In the genomic region with DNA sequence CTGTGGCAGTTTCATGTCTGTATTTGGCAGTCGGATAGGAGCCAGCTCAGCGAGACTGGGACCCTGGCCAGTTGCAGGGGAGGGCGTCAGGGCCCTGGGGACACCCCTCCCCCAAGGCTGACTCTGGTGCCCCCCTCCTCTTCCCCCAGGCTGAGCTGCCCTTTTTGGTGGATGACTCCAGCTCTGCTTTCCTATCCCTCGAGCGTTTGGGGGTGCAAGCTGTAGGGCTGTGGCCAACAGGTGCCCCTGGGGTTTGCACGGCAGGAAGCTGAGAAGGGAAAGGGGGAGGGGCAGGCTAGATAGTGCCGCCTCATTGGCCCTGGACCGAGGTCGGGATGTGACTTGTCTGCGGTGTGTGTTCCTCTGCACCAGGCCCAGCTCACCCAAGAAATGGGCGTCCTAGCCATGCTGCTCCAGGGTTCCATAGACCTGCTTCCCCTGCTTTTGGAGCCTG, we compare ENCODE assay signal across 12 cellular contexts. TPM values are rescaled to one million over a fixed set of nuclear protein-coding genes. Genes with fewer than 3 reads are reported as not detected.
DNase-seq lines count a peak whose midpoint lies in the region; ATAC-seq and TF ChIP-seq lines count a peak whose summit lies in the region.
"Had no signal": no experiment of that assay in that cellular context is flagged by ENCODE, and none has a peak within 500 bp of the region (broad histone marks: within the 10 kb centered on the region; RNA-seq: fewer than 3 reads in every experiment).

No MANE protein-coding gene starts in this region.

- WGBS in aorta, 2 donors = 2 to 5% methylated on average over 11 of the region's 11 CpGs

- H3K9me3 ChIP-seq in ascending aorta (no peaks in the 10 kb centered on the region), aorta (ENCODE audit: control insufficient read depth, low read length) (no peaks in the 10 kb centered on the region)

- intact Hi-C loops in Right ventricle myocardium inferior (cut with DNase I) = loop anchor here (1.0 to 5.0 kb wide), 3 partner anchors 20 to 59 kb away; partner anchors contain the start of gene GMPPA
- intact Hi-C loops in cardiac septum (cut with DNase I) = loop anchor here (2.0 kb wide), 2 partner anchors 26 to 38 kb away; partner anchors contain the start of genes GMPPA and SPEG
- intact Hi-C loops in ascending aorta (cut with DNase I) = loop anchor here (2.0 kb wide), 2 partner anchors 16 to 30 kb away; no protein-coding TSS in a partner anchor
- intact Hi-C loops in aorta (cut with DNase I) = loop anchor here (5.0 kb wide), 1 partner anchor 36 kb away; the partner anchor contains the start of gene GMPPA (in 2 of the 2)

- H3K4me1 ChIP-seq in ascending aorta (peaks cover 35 to 63% of the 10 kb centered on the region in 2 donors), aorta (ENCODE audit: control insufficient read depth in 1 of 2, insufficient read depth in 2 of 2, low read length in 2 of 2) (peaks cover 0 to 3% of the 10 kb centered on the region in 2 donors)

- H3K27me3 ChIP-seq in ascending aorta (no peaks in the 10 kb centered on the region), aorta (ENCODE audit: control insufficient read depth in 1 of 2, insufficient read depth in 2 of 2, low read length in 1 of 2) (no peaks in the 10 kb centered on the region)

- TF ChIP-seq CTCF in ascending aorta (IDR thresholded peaks at IDR 0.05) = no peak

- ATAC-seq in Right ventricle myocardium inferior (peak; percentile 56), aorta (ENCODE audit: low FRiP score) (peak; percentile 78), GM21619 (IDR thresholded peaks at IDR 0.05; ENCODE audit: unreplicated experiment) (no peak)

- H3K27ac ChIP-seq in ascending aorta (peak overlapping the region; percentile 91 to 94), aorta (ENCODE audit: low read depth in 1 of 2, low read length in 2 of 2) (peak overlapping the region; percentile 65 to 76)
- H3K27ac ChIP-seq: C4-2B, KMS-11 had no signal

- DNase-seq in Right ventricle myocardium inferior (ENCODE audit: missing footprints) (peak; percentile 35), cardiac septum (ENCODE audit: low spot score) (no peak), ascending aorta (ENCODE audit: low spot score in 2 of 2) (peak; percentile 46 to 89), left kidney (ENCODE audit: low read depth, low spot score) (peak; percentile 49), aorta (peak; percentile 78 to 93), NCI-H128 (lab: John Stamatoyannopoulos, UW; ENCODE audit: unreplicated experiment) (no peak), SKM-1 (lab: John Stamatoyannopoulos, UW; ENCODE audit: unreplicated experiment) (no peak)
- DNase-seq: activated T-cell treated with anti-CD3 and anti-CD28 coated beads, Interleukin-2, amount 50 U/mL, for 1 hour; stimulated activated CD4-positive, alpha-beta T cell treated with anti-CD3 and anti-CD28 coated beads, Interleukin-4, amount 100 ng/mL, for 4 hours had no signal

- H3K4me3 ChIP-seq in ascending aorta (peak overlapping the region; percentile 32 to 42), aorta (ENCODE audit: low read length in 2 of 2) (no peak overlapping the region)

- H3K36me3 ChIP-seq in ascending aorta = peaks cover 51 to 60% of the 10 kb centered on the region in 2 donors
- H3K36me3 ChIP-seq in aorta (ENCODE audit: control insufficient read depth in 1 of 2, insufficient read depth in 2 of 2, low read length in 1 of 2) = peaks cover 0 to 12% of the 10 kb centered on the region in 2 donors

RNA-seq across cellular contexts. Expression of gene SPEG, which starts 26.4 kb away (rescaled TPM):
- total RNA-seq in Right ventricle myocardium inferior (119 TPM), cardiac septum (199 TPM), ascending aorta (390 TPM), aorta (100 to 1,000 TPM; 261 to 453 TPM)
- polyA plus RNA-seq in aorta = 1,000 to 10,000 TPM in 1 of 2 donors, 10 to 100 TPM in 1; 81.6 to 1,108 TPM

RNA-seq across cellular contexts. Expression of gene GMPPA, which starts 37.6 kb away (rescaled TPM):
- total RNA-seq in Right ventricle myocardium inferior (22.9 TPM), cardiac septum (22.6 TPM), ascending aorta (11.4 TPM), aorta (10 to 100 TPM; 38.5 to 42.3 TPM)
- polyA plus RNA-seq in aorta = 100 to 1,000 TPM in 1 of 2 donors, 10 to 100 TPM in 1; 17.0 to 135 TPM

RNA-seq across cellular contexts. Expression of gene DES, which starts 42.9 kb away (rescaled TPM):
- total RNA-seq in Right ventricle myocardium inferior (13,356 TPM), cardiac septum (21,230 TPM), ascending aorta (182 TPM), aorta (100 to 1,000 TPM; 282 to 314 TPM)
- 100 to 1,000 TPM in 1 of 2 donors, 10 to 100 TPM in 1; 22.5 to 145 TPM for polyA plus RNA-seq in aorta

RNA-seq across cellular contexts. Expression of gene ASIC4, which starts 53.2 kb away (rescaled TPM):
- total RNA-seq in Right ventricle myocardium inferior = not detected
- 0.32 TPM for total RNA-seq in cardiac septum
- not detected for total RNA-seq in ascending aorta
- total RNA-seq in aorta = under 1 TPM; 0.29 to 0.42 TPM
- polyA plus RNA-seq in aorta = under 1 TPM in 1 of 2 donors, not detected in 1; 0.26 TPM

Comparison
In these comparisons a context has a peak if more than half of its experiments do, and no peak if none do; other contexts are left out.
1. DNase-seq: peak in Right ventricle myocardium inferior (single experiment), ascending aorta (2 of 2), left kidney (single experiment) and aorta (2 of 2); none in cardiac septum (single experiment), NCI-H128 (single experiment) and SKM-1 (single experiment).
2. H3K4me3 ChIP-seq: peak in ascending aorta (2 of 2); none in aorta (0 of 2).
3. RNA of gene DES, which starts 42.9 kb away (total RNA-seq): 21,230 TPM in cardiac septum (single experiment) and 13,356 TPM in Right ventricle myocardium inferior (single experiment); 282 to 314 TPM in aorta and 182 TPM in ascending aorta (single experiment); every median in the first group is over 10 times any median in the second.